ENCODE assay signal across 26 cellular contexts in the genomic region with DNA sequence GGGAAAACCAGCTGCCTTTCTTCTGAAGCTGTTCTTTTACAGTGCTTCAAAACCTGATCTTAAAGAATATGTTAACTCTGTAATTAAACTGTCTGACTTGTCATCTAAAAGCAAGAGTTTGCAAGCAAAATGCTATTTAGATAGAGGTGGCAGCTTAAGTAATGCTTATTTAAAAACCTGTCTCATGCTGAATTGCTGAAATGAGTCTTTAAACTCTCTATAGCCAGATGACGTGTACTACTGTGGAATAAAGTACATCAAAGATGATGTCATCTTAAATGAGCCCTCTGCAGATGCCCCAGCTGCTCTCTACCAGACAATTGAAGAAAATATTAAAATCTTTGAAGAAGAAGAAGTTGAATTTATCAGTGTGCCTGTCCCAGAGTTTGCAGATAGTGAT. TPM values are rescaled to one million over a fixed set of nuclear protein-coding genes. Genes with fewer than 3 reads are reported as not detected.
A peak's percentile ranks its signal among the peaks of the same experiment; 100 is the strongest.
DNase-seq lines count a peak whose midpoint lies in the region; ATAC-seq, FAIRE-seq and TF ChIP-seq lines count a peak whose summit lies in the region.
"Had no signal": no experiment of that assay in that cellular context is flagged by ENCODE, and none has a peak within 500 bp of the region (broad histone marks: within the 10 kb centered on the region; RNA-seq: fewer than 3 reads in every experiment).

No MANE protein-coding gene starts in this region.

- H3K79me2 ChIP-seq in GM23248 (ENCODE audit: insufficient read depth) (peaks cover 44% of the 10 kb centered on the region), GM12878 (ENCODE audit: control insufficient read depth, insufficient read depth, low read length) (no peaks in the 10 kb centered on the region), PC-3 (ENCODE audit: low read length) (no peaks in the 10 kb centered on the region)

- no peak overlapping the region for H3K4me3 ChIP-seq in GM23248
- H3K4me3 ChIP-seq in GM12878: no peak overlapping the region
- H3K4me3 ChIP-seq in neutrophil (ENCODE audit: low read depth in 1 of 2, low read length in 1 of 2): no peak overlapping the region
- H3K4me3 ChIP-seq in PC-3 (ENCODE audit: low read length): no peak overlapping the region
- H3K4me3 ChIP-seq: A549, ascending aorta, gastroesophageal sphincter, lung, skin epidermis had no signal

- H3F3A ChIP-seq in GM23248 (ENCODE audit: insufficient read depth): peaks cover 9% of the 10 kb centered on the region
- no peaks in the 10 kb centered on the region for H3F3A ChIP-seq in PC-3 (ENCODE audit: low read length, unreplicated experiment)

- TF ChIP-seq CTCF in GM12878 (IDR thresholded peaks at IDR 0.05 in 2 of 3, conservative IDR thresholded peaks at IDR 0.05 in 1 of 3; ENCODE audit: control insufficient read depth in 2 of 3, extremely low read depth in 1 of 3, insufficient read depth in 1 of 3, low read depth in 3 of 3, low read length in 3 of 3) (no peak), neutrophil (IDR thresholded peaks at IDR 0.05) (no peak), PC-3 (conservative IDR thresholded peaks at IDR 0.05; ENCODE audit: low read depth, low read length) (no peak)

- POLR2A ChIA-PET in GM12878 (lab: Charles Lee) (no interaction called here), PC-3 (lab: Charles Lee; ENCODE audit: unreplicated experiment) (no interaction called here)

- no peaks in the 10 kb centered on the region for H3K27me3 ChIP-seq in GM23248 (replicated peaks; ENCODE audit: insufficient read depth)
- no peaks in the 10 kb centered on the region for H3K27me3 ChIP-seq in GM12878 (replicated peaks in 1 of 2; ENCODE audit: control insufficient read depth in 2 of 2, insufficient read depth in 2 of 2, low read length in 1 of 2)
- H3K27me3 ChIP-seq in neutrophil: no peaks in the 10 kb centered on the region
- no peaks in the 10 kb centered on the region for H3K27me3 ChIP-seq in PC-3 (ENCODE audit: low read length)
- H3K27me3 ChIP-seq: ascending aorta, gastroesophageal sphincter had no signal

- SMC1A ChIA-PET in GM12878 (lab: Charles Lee; ENCODE audit: uncharacterized antibody, unreplicated experiment): no interaction called here

- TF ChIP-seq RAD21 in GM12878 (IDR thresholded peaks at IDR 0.05; ENCODE audit: insufficient read depth, low read depth, low read length): no peak

- no peak for DNase-seq in activated CD4-positive, CD25-positive, alpha-beta regulatory T cell treated with anti-CD3 and anti-CD28 coated beads, Interleukin-2, amount 50 U/mL, for 72 hours
- DNase-seq in GM23248: peak; percentile 28
- DNase-seq in GM12878 (ENCODE audit: low read depth, low spot score): no peak
- no peak for DNase-seq in PC-3
- DNase-seq in NCI-H524 treated with DMSO at 0.1 percent for 48 hours (lab: John Stamatoyannopoulos, UW): no peak
- DNase-seq: activated CD4-positive, alpha-beta T cell treated with anti-CD3 and anti-CD28 coated beads, Interleukin-2, amount 50 U/mL, for 48 hours; central memory CD4-positive, alpha-beta T cell; COR-L47; dermis blood vessel endothelial cell; DND-41; H9; Karpas-422; kidney; MV-4-11; NCI-H1694 treated with DMSO at 0.1 percent for 48 hours; NCI-H748 treated with DMSO at 0.1 percent for 48 hours; stimulated activated CD4-positive, alpha-beta T cell treated with anti-CD3 and anti-CD28 coated beads, Interleukin-1b, Interleukin-23, amount 100 ng/mL, for 48 hours had no signal

- intact Hi-C loops in GM12878 (cut with micrococcal nuclease; ENCODE audit: unreplicated experiment) (no loop called here), PC-3 (cut with micrococcal nuclease) (no loop called here)

- H3K27ac ChIP-seq in GM23248 (no peak overlapping the region), GM12878 (ENCODE audit: control insufficient read depth, insufficient read depth) (no peak overlapping the region), neutrophil (peak overlapping the region; percentile 12), PC-3 (ENCODE audit: low read length) (no peak overlapping the region)
- H3K27ac ChIP-seq: A549, ascending aorta, gastroesophageal sphincter, skin epidermis had no signal

- H3K36me3 ChIP-seq in GM23248 (ENCODE audit: low read depth): peaks cover 60% of the 10 kb centered on the region
- H3K36me3 ChIP-seq in GM12878 (ENCODE audit: control insufficient read depth in 2 of 2, insufficient read depth in 2 of 2, low read length in 1 of 2): no peaks in the 10 kb centered on the region
- peaks cover 90% of the 10 kb centered on the region for H3K36me3 ChIP-seq in neutrophil
- peaks cover 16% of the 10 kb centered on the region for H3K36me3 ChIP-seq in PC-3 (ENCODE audit: low read depth, low read length)

- no peaks in the 10 kb centered on the region; the same call in 1 of the 2 replicates for H4K20me1 ChIP-seq in GM23248 (ENCODE audit: insufficient read depth)
- no peaks in the 10 kb centered on the region for H4K20me1 ChIP-seq in GM12878 (ENCODE audit: control insufficient read depth, insufficient read depth)
- no peaks in the 10 kb centered on the region for H4K20me1 ChIP-seq in PC-3 (ENCODE audit: low read length)

- H3K9ac ChIP-seq in GM23248 (no peak overlapping the region), GM12878 (ENCODE audit: control insufficient read depth, insufficient read depth, low read length) (no peak overlapping the region), PC-3 (ENCODE audit: low read length) (no peak overlapping the region)

- H3K9me3 ChIP-seq in GM23248 (ENCODE audit: low read depth) (no peaks in the 10 kb centered on the region), GM12878 (replicated peaks; ENCODE audit: control insufficient read depth, insufficient read depth, low read length) (no peaks in the 10 kb centered on the region), neutrophil (no peaks in the 10 kb centered on the region), PC-3 (ENCODE audit: low read length) (no peaks in the 10 kb centered on the region)
- H3K9me3 ChIP-seq: A549, ascending aorta, gastroesophageal sphincter had no signal

- H3K4me2 ChIP-seq in GM23248 (ENCODE audit: unreplicated experiment) (no peak overlapping the region), GM12878 (ENCODE audit: control insufficient read depth, insufficient read depth) (no peak overlapping the region), PC-3 (ENCODE audit: low read length) (no peak overlapping the region)
- H3K4me2 ChIP-seq: A549 had no signal

- H3K9me2 ChIP-seq in GM23248 (ENCODE audit: insufficient read depth) (no peaks in the 10 kb centered on the region), PC-3 (replicated peaks; ENCODE audit: low read length) (no peaks in the 10 kb centered on the region)

- H2AFZ ChIP-seq in GM23248 (no peak overlapping the region), GM12878 (ENCODE audit: control insufficient read depth, low read depth, low read length) (no peak overlapping the region), PC-3 (ENCODE audit: low read length) (no peak overlapping the region)

- no peak for FAIRE-seq in GM12878 (lab: Jason Lieb, UNC)
- FAIRE-seq: A549, kidney, urothelium cell line had no signal

- no TSS peak for BruUV-seq in GM12878 (replicated peaks; lab: Mats Ljungman, UMichigan)
- no TSS peak for BruUV-seq in PC-3 (replicated peaks; lab: Mats Ljungman, UMichigan)

- in situ Hi-C loops in GM23248 (cut with MboI): no loop called here
- in situ Hi-C loops in GM12878 (cut with MboI): no loop called here

- RAD21 ChIA-PET in GM12878 (lab: Charles Lee; ENCODE audit: unreplicated experiment): no interaction called here

- TF ChIP-seq POLR2A in GM12878 (IDR thresholded peaks at IDR 0.05; ENCODE audit: low read depth, low read length): no peak

- peaks cover 16% of the 10 kb centered on the region for H3K4me1 ChIP-seq in GM23248 (ENCODE audit: insufficient read depth)
- H3K4me1 ChIP-seq in GM12878 (ENCODE audit: control insufficient read depth, insufficient read depth, low read length): no peaks in the 10 kb centered on the region
- H3K4me1 ChIP-seq in neutrophil (ENCODE audit: control insufficient read depth in 1 of 2, insufficient read depth in 1 of 2, low read depth in 1 of 2, low read length in 1 of 2): peaks cover 0 to 13% of the 10 kb centered on the region in 2 experiments
- H3K4me1 ChIP-seq in PC-3 (ENCODE audit: insufficient read depth, low read length): no peaks in the 10 kb centered on the region

- CTCF ChIA-PET in GM12878 (lab: Yijun Ruan, JAX): no interaction called here
- CTCF ChIA-PET in PC-3 (lab: Charles Lee): no interaction called here

- ATAC-seq in activated CD4-positive, CD25-positive, alpha-beta regulatory T cell treated with anti-CD3 and anti-CD28 coated beads, Interleukin-2, amount 50 U/mL, for 24 hours: peak; percentile 60 to 77
- ATAC-seq in GM12878 (no peak), PC-3 (no peak), GM18861 (IDR thresholded peaks at IDR 0.05; ENCODE audit: unreplicated experiment) (no peak)
- ATAC-seq: A549, gastroesophageal sphincter had no signal

- WGBS in GM23248 (ENCODE audit: low coverage in 1 of 2, low lambda C conversion rate in 2 of 2, missing lambda C conversion rate in 2 of 2), 2 experiments: 67 to 85% methylated on average over 1 of the region's 1 CpG
- 39% methylated on average over 1 of the region's 1 CpG for WGBS in GM12878 (ENCODE audit: insufficient coverage, insufficient replicate concordance, low lambda C conversion rate, missing lambda C conversion rate)

- TF ChIP-seq EP300 in GM12878 (IDR thresholded peaks at IDR 0.05; ENCODE audit: borderline replicate concordance in 1 of 2, control insufficient read depth in 1 of 2, low read depth in 2 of 2, low read length in 2 of 2): no peak

RNA-seq across cellular contexts. Expression of a gene that starts 22.9 kb away (rescaled TPM):
- 263 and 295 TPM in 2 replicates for total RNA-seq in GM23248 (2014; rRNA removed; shearing (Covaris generic))
- polyA plus RNA-seq in GM23248 (2016; fragmentation: Nextera tagmentation; extraction: Ambion mirVana) (689 and 690 TPM in 2 replicates), GM12878 (2011; rRNA removed) (18.1 and 22.6 TPM in 2 replicates), GM12878 (2014; fragmentation: Illumina TruSeq; extraction: Trizol) (6.4 and 10.4 TPM in 2 replicates), GM12878 (2014; fragmentation: Nextera tagmentation; extraction: Ambion mirVana) (1 to 10 TPM; 3.3 to 5.0 TPM), GM12878 (2014; rRNA removed) (2.5 and 4.6 TPM in 2 replicates), GM12878 (2016; fragmentation: Nextera tagmentation; extraction: Ambion mirVana) (1 to 10 TPM; 4.5 to 5.0 TPM)
- 1.9 and 2.3 TPM in 2 replicates for total RNA-seq in GM12878 (2013; cell fraction: nucleolus; rRNA removed)
- total RNA-seq in GM12878 (2014; rRNA removed) (2.7 and 3.2 TPM in 2 replicates), GM12878 (2014; rRNA removed; fragmentation: Illumina TruSeq; extraction: Trizol) (4.6 and 4.8 TPM in 2 replicates), GM12878 (2021) (6.8 and 7.2 TPM in 2 replicates), PC-3 (2014; rRNA removed) (74.6 and 105 TPM in 2 replicates)
- 9.4 TPM for polyA plus RNA-seq in GM12878 (2011; ENCODE audit: low read depth)
- polyA plus RNA-seq in GM12878 (2011; cell fraction: cytosol; rRNA removed): 7.1 and 10.4 TPM in 2 replicates
- 4.8 and 6.8 TPM in 2 replicates for polyA plus RNA-seq in GM12878 (2011; cell fraction: nucleus; rRNA removed)
- 17.1 and 24.4 TPM in 2 replicates for polyA plus RNA-seq in GM12878 (2012)
- 2.6 and 6.4 TPM in 2 replicates for polyA minus RNA-seq in GM12878 (2011; rRNA and poly(A)+ RNA removed)
- polyA minus RNA-seq in GM12878 (2011; cell fraction: cytosol; rRNA and poly(A)+ RNA removed): 3.3 and 6.5 TPM in 2 replicates
- 0.60 and 0.77 TPM in 2 replicates for polyA minus RNA-seq in GM12878 (2011; cell fraction: nucleus; rRNA and poly(A)+ RNA removed)

RNA-seq across cellular contexts. Expression of a gene that starts 47.6 kb away (rescaled TPM):
- total RNA-seq in GM23248 (2014; rRNA removed; shearing (Covaris generic)): 31.0 and 39.5 TPM in 2 replicates
- polyA plus RNA-seq in GM23248 (2016; fragmentation: Nextera tagmentation; extraction: Ambion mirVana) (24.5 and 25.5 TPM in 2 replicates), GM12878 (2011; rRNA removed) (45.0 and 74.9 TPM in 2 replicates), GM12878 (2014; fragmentation: Illumina TruSeq; extraction: Trizol) (10.3 and 10.6 TPM in 2 replicates), GM12878 (2014; fragmentation: Nextera tagmentation; extraction: Ambion mirVana) (1 to 10 TPM; 2.8 to 3.6 TPM), GM12878 (2014; rRNA removed) (3.9 and 5.1 TPM in 2 replicates), GM12878 (2016; fragmentation: Nextera tagmentation; extraction: Ambion mirVana) (10 to 100 TPM in 1 of 2 experiments, 1 to 10 TPM in 1; 7.6 to 10.5 TPM)
- total RNA-seq in GM12878 (2013; cell fraction: nucleolus; rRNA removed): 19.3 and 23.5 TPM in 2 replicates
- total RNA-seq in GM12878 (2014; rRNA removed) (7.2 and 8.7 TPM in 2 replicates), GM12878 (2014; rRNA removed; fragmentation: Illumina TruSeq; extraction: Trizol) (8.5 and 9.4 TPM in 2 replicates), GM12878 (2021) (7.5 and 9.0 TPM in 2 replicates), PC-3 (2014; rRNA removed) (13.2 and 14.3 TPM in 2 replicates)
- 4.1 TPM for polyA plus RNA-seq in GM12878 (2011; ENCODE audit: low read depth)
- 14.8 and 20.7 TPM in 2 replicates for polyA plus RNA-seq in GM12878 (2011; cell fraction: cytosol; rRNA removed)
- polyA plus RNA-seq in GM12878 (2011; cell fraction: nucleus; rRNA removed): 34.6 and 39.4 TPM in 2 replicates
- polyA plus RNA-seq in GM12878 (2012): 7.8 and 13.0 TPM in 2 replicates
- 16.6 and 24.3 TPM in 2 replicates for polyA minus RNA-seq in GM12878 (2011; rRNA and poly(A)+ RNA removed)
- 10.6 and 14.7 TPM in 2 replicates for polyA minus RNA-seq in GM12878 (2011; cell fraction: cytosol; rRNA and poly(A)+ RNA removed)
- polyA minus RNA-seq in GM12878 (2011; cell fraction: nucleus; rRNA and poly(A)+ RNA removed): 21.5 and 33.9 TPM in 2 replicates

Comparison
In these comparisons a context has a peak if more than half of its experiments do, and no peak if none do; other contexts are left out.
1. ATAC-seq: peak in activated CD4-positive, CD25-positive, alpha-beta regulatory T cell treated with anti-CD3 and anti-CD28 coated beads, Interleukin-2, amount 50 U/mL, for 24 hours (2 of 2); none in GM12878 (single experiment), PC-3 (single experiment) and GM18861 (single experiment).